Comparison of ENCODE assay signal across 1 cellular context in genomic region chr2:155895016-155895415, GRCh38.
TF ChIP-seq lines count a peak whose summit lies in the region.

No MANE protein-coding gene starts in this region.

TF ChIP-seq in GM23338, 12 proteins besides CTCF, POLR2A, EP300 and RAD21 (continued from another document):
- TF ChIP-seq ZNF462 (CRISPR knock-in tag; IDR thresholded peaks at IDR 0.05), result no peak
